ENCODE assay signal across 21 cellular contexts in genomic region chr11:128929468-128929867, GRCh38. TPM values are rescaled to one million over a fixed set of nuclear protein-coding genes. Genes with fewer than 3 reads are reported as not detected.
DNase-seq lines count a peak whose midpoint lies in the region; ATAC-seq, FAIRE-seq and TF ChIP-seq lines count a peak whose summit lies in the region.
"Had no signal": no experiment of that assay in that cellular context is flagged by ENCODE, and none has a peak within 500 bp of the region (broad histone marks: within the 10 kb centered on the region; RNA-seq: fewer than 3 reads in every experiment).

No MANE protein-coding gene starts in this region.

- H3K9me3 Mint-ChIP-seq in GM23338 = no peaks in the 10 kb centered on the region; the same call in 2 of the 3 replicates
- H3K9me3 Mint-ChIP-seq in neural crest cell = no peaks in the 10 kb centered on the region

- H3K18ac ChIP-seq in H1 (ENCODE audit: extremely low read depth, low read length) = no peak overlapping the region; the same call in 1 of the 2 replicates

- H4K20me1 ChIP-seq in GM23338 (replicated peaks; ENCODE audit: insufficient read depth) (no peaks in the 10 kb centered on the region), H1 (replicated peaks in 1 of 2; ENCODE audit: control insufficient read depth in 1 of 2, insufficient read depth in 2 of 2, low read length in 2 of 2) (no peaks in the 10 kb centered on the region)

- ATAC-seq in GM23338 = peak; percentile 73
- ATAC-seq in HG03095 (IDR thresholded peaks at IDR 0.05; ENCODE audit: unreplicated experiment) = no peak
- no peak for ATAC-seq in GM18870 (IDR thresholded peaks at IDR 0.05; ENCODE audit: unreplicated experiment)

- no peak for TF ChIP-seq RAD21 in H1 (IDR thresholded peaks at IDR 0.05 in 1 of 2, conservative IDR thresholded peaks at IDR 0.05 in 1 of 2; ENCODE audit: low read depth in 2 of 2, low read length in 2 of 2)

- POLR2A ChIA-PET in H1 (lab: Charles Lee; ENCODE audit: partially characterized antibody) = no interaction called here

- H3K9ac ChIP-seq in H1 (replicated peaks in 1 of 4; ENCODE audit: extremely low read depth in 1 of 4, low read depth in 3 of 4, low read length in 3 of 4) = no peak overlapping the region

- H3K23me2 ChIP-seq in H1 (ENCODE audit: low read depth, low read length) = no peaks in the 10 kb centered on the region

- no peak overlapping the region for H4K8ac ChIP-seq in H1 (ENCODE audit: extremely low read depth, insufficient read depth, low read length)

- CTCF ChIA-PET in H1 (lab: Charles Lee; ENCODE audit: partially characterized antibody) = interaction anchor here (0.6 to 7.8 kb wide), 13 partner anchors 8 to 244 kb away, joined by 3 to 77 read pairs (median 7); partner anchors contain the start of genes KCNJ5 and TP53AIP1

- H2AFZ ChIP-seq in GM23338 = peak overlapping the region; percentile 59; the same call in 1 of the 2 replicates
- no peak overlapping the region for H2AFZ ChIP-seq in H1 (ENCODE audit: low read length)

- peaks cover 0 to 2% of the 10 kb centered on the region in 2 experiments; a peak in 1 of 4 replicates for H3K9me3 ChIP-seq in H1 (ENCODE audit: insufficient read depth in 2 of 2, low read depth in 1 of 2, low read length in 1 of 2)
- H3K9me3 ChIP-seq: Peyer's patch, tibial artery had no signal

- H3K79me1 ChIP-seq in H1 (ENCODE audit: low read depth, low read length) = no peaks in the 10 kb centered on the region

- H3K36me3 Mint-ChIP-seq in GM23338 (ENCODE audit: low read depth) (no peaks in the 10 kb centered on the region), neural crest cell (ENCODE audit: low read depth) (no peaks in the 10 kb centered on the region)

- 24% methylated on average over 5 of the region's 5 CpGs; no CpG with 5 or more reads in 1 of the 2 experiments for WGBS in H1 (ENCODE audit: extremely low coverage in 1 of 2, insufficient coverage in 1 of 2, insufficient read length in 1 of 2, insufficient replicate concordance in 2 of 2, low coverage in 1 of 2, low lambda C conversion rate in 2 of 2, missing lambda C conversion rate in 1 of 2), 2 experiments

- H3K4me2 ChIP-seq in GM23338 (peak overlapping the region; percentile 55; the same call in 1 of the 2 replicates), H1 (ENCODE audit: insufficient read depth in 1 of 2, low read depth in 2 of 2, low read length in 2 of 2) (peak overlapping the region in 1 of 2 experiments; percentile 50; a peak in 3 of 4 replicates)

- no peak overlapping the region for H3K4me3 Mint-ChIP-seq in GM23338
- peak overlapping the region; percentile 76 for H3K4me3 Mint-ChIP-seq in neural crest cell

- H3K4me1 Mint-ChIP-seq in GM23338 (peaks cover 51% of the 10 kb centered on the region), neural crest cell (peaks cover 53% of the 10 kb centered on the region)

- no peak overlapping the region for H3K14ac ChIP-seq in H1 (ENCODE audit: insufficient read length)

- H3K4me3 ChIP-seq in GM12865 (ENCODE audit: low read depth, low read length) (no peak overlapping the region), GM23338 (no peak overlapping the region), H1 (ENCODE audit: extremely low read depth in 1 of 4, insufficient read depth in 2 of 4, low read depth in 3 of 4, low read length in 4 of 4) (peak overlapping the region in 1 of 4 experiments; percentile 15; a peak in 1 of 8 replicates)
- H3K4me3 ChIP-seq: Peyer's patch, tibial artery had no signal

- no peak for TF ChIP-seq POLR2A in H1 (IDR thresholded peaks at IDR 0.05; ENCODE audit: control extremely low read depth in 1 of 2, low read depth in 2 of 2, low read length in 2 of 2)

- peak overlapping the region; percentile 28 for H2BK120ac ChIP-seq in H1 (replicated peaks; ENCODE audit: low read depth, low read length)

- peaks cover 45% of the 10 kb centered on the region; the same call in 1 of the 2 replicates for H3K27me3 ChIP-seq in GM23338 (ENCODE audit: insufficient read depth)
- peaks cover 2 to 54% (median 47%) of the 10 kb centered on the region in 4 experiments for H3K27me3 ChIP-seq in H1 (replicated peaks in 1 of 4; ENCODE audit: control insufficient read depth in 3 of 4, extremely low read depth in 1 of 4, insufficient read depth in 3 of 4, low read length in 3 of 4)
- H3K27me3 ChIP-seq: Peyer's patch had no signal

- no peak overlapping the region for H2BK20ac ChIP-seq in H1 (ENCODE audit: low read length)

- H3K9me2 ChIP-seq in GM23338 (ENCODE audit: insufficient read depth) = no peaks in the 10 kb centered on the region

- TF ChIP-seq CTCF in GM12865 (IDR thresholded peaks at IDR 0.05; ENCODE audit: insufficient read depth, low read depth, low read length, missing control alignments) (no peak), GM23338 (conservative IDR thresholded peaks at IDR 0.05; ENCODE audit: low read depth in 2 of 2) (no peak), H1 (IDR thresholded peaks at IDR 0.05; ENCODE audit: control extremely low read depth in 1 of 3, insufficient read depth in 1 of 3, low read depth in 1 of 3, low read length in 3 of 3) (no peak), neural crest cell (conservative IDR thresholded peaks at IDR 0.05) (no peak)

- no peak for TF ChIP-seq EP300 in H1 (IDR thresholded peaks at IDR 0.05; ENCODE audit: borderline replicate concordance in 1 of 2, low read depth in 2 of 2, low read length in 2 of 2)

- H3K4ac ChIP-seq in H1 (replicated peaks; ENCODE audit: insufficient read length, low read depth, low read length) = peak overlapping the region; percentile 34

- no peaks in the 10 kb centered on the region for H3K79me2 ChIP-seq in GM23338 (replicated peaks; ENCODE audit: insufficient read depth)
- no peaks in the 10 kb centered on the region for H3K79me2 ChIP-seq in H1 (ENCODE audit: control insufficient read depth in 1 of 2, insufficient read depth in 2 of 2, low read length in 2 of 2)

- no peak overlapping the region for H3K56ac ChIP-seq in H1 (replicated peaks; ENCODE audit: insufficient read length, low read depth, low read length)

- H3K36me3 ChIP-seq in GM23338 (ENCODE audit: insufficient read depth) = no peaks in the 10 kb centered on the region
- no peaks in the 10 kb centered on the region for H3K36me3 ChIP-seq in H1 (ENCODE audit: control insufficient read depth in 2 of 4, insufficient read depth in 4 of 4, low read length in 3 of 4)
- H3K36me3 ChIP-seq: Peyer's patch, tibial artery had no signal

- no peak overlapping the region for H3K23ac ChIP-seq in H1 (ENCODE audit: insufficient read length)

- H2AK5ac ChIP-seq in H1 (ENCODE audit: low read depth, low read length) = no peak overlapping the region

- peak overlapping the region; percentile 6 for H4K91ac ChIP-seq in H1 (replicated peaks; ENCODE audit: insufficient read length, low read length)

- peaks cover 37% of the 10 kb centered on the region for H3K4me1 ChIP-seq in GM23338 (ENCODE audit: insufficient read depth)
- H3K4me1 ChIP-seq in H1 (replicated peaks in 1 of 4; ENCODE audit: control insufficient read depth in 3 of 4, insufficient read depth in 4 of 4, low read length in 3 of 4) = peaks cover 5 to 39% (median 17%) of the 10 kb centered on the region in 4 experiments
- H3K4me1 ChIP-seq: Peyer's patch, tibial artery had no signal

- no peak overlapping the region for H3K27ac Mint-ChIP-seq in GM23338
- peak overlapping the region; percentile 28 for H3K27ac Mint-ChIP-seq in neural crest cell (ENCODE audit: unreplicated experiment)

- FAIRE-seq in H1 (lab: Jason Lieb, UNC) = no peak

- H3K27me3 Mint-ChIP-seq in GM23338 (ENCODE audit: insufficient read depth, low read depth, poor library complexity) (peaks cover 49% of the 10 kb centered on the region), neural crest cell (ENCODE audit: low read depth) (peaks cover 32% of the 10 kb centered on the region)

- no peak overlapping the region for H2BK5ac ChIP-seq in H1 (ENCODE audit: low read depth, low read length)

- no peak overlapping the region for H4K5ac ChIP-seq in H1 (ENCODE audit: insufficient read length, low read depth, low read length)

- no peaks in the 10 kb centered on the region for H3F3A ChIP-seq in GM23338 (replicated peaks; ENCODE audit: low read depth)

- 0 out of 2 replicates have a peak overlapping the region, but pooled peaks have one; percentile 39 for H2BK12ac ChIP-seq in H1 (ENCODE audit: low read depth, low read length)

- H2BK15ac ChIP-seq in H1 (ENCODE audit: low read length) = no peak overlapping the region

- H3K27ac ChIP-seq in GM23338 (ENCODE audit: low read depth) (no peak overlapping the region), H1 (ENCODE audit: low read depth, low read length) (no peak overlapping the region)
- H3K27ac ChIP-seq: Peyer's patch, tibial artery had no signal

- peak; percentile 24 for DNase-seq in GM12865 (ENCODE audit: low read depth)
- DNase-seq in GM23338 (ENCODE audit: low spot score) = peak; percentile 45
- no peak for DNase-seq in H1 (ENCODE audit: low read depth in 1 of 2, low spot score in 2 of 2)
- no peak for DNase-seq in neural crest cell (ENCODE audit: low read depth, low spot score)
- no peak for DNase-seq in NCI-H82 (lab: John Stamatoyannopoulos, UW)
- DNase-seq: activated CD4-positive, alpha-beta T cell treated with anti-CD3 and anti-CD28 coated beads, Interleukin-2, amount 50 U/mL, for 48 hours; amniotic stem cell; central memory CD4-positive, alpha-beta T cell; NCI-H1417; NCI-H2171; NCI-H774; Peyer's patch; stimulated activated CD4-positive, alpha-beta T cell treated with anti-CD3 and anti-CD28 coated beads, Interleukin-4, amount 100 ng/mL, for 4 hours; stimulated activated CD8-positive, alpha-beta memory T cell treated with anti-CD3 and anti-CD28 coated beads, Interleukin-4, amount 100 ng/mL, for 48 hours had no signal

RNA-seq across cellular contexts. Expression of gene TP53AIP1, which starts 13.2 kb away (rescaled TPM):
- 0.07 TPM in 1 of 2 replicates, not detected in the other for total RNA-seq in GM23338 (2014; rRNA removed; shearing (Covaris generic))
- not detected in 2 replicates for polyA plus RNA-seq in GM23338 (2016; fragmentation: Nextera tagmentation; extraction: Ambion mirVana)
- not detected in 2 replicates for total RNA-seq in H1 (2021; fragmentation: NEBNext Ultra II Directional; extraction: Animal tissue kit (Norgen Biotek cat#: 25700))
- polyA plus RNA-seq in H1 (2011; rRNA removed) = 0.03 TPM in 1 of 2 replicates, not detected in the other
- polyA plus RNA-seq in H1 (2011; cell fraction: cytosol; rRNA removed) = 0.04 TPM
- polyA plus RNA-seq in H1 (2011; cell fraction: nucleus; rRNA removed) = 0.19 TPM
- 0.18 to 0.25 TPM in 2 of 4 replicates, not detected in the others for polyA plus RNA-seq in H1 (2012, experiment 1 of 2)
- polyA plus RNA-seq in H1 (2012, experiment 2 of 2) = not detected
- 0.04 TPM for polyA plus RNA-seq in H1 (2013, experiment 1 of 2)
- 0.02 TPM for polyA plus RNA-seq in H1 (2013, experiment 2 of 2)
- not detected in 2 replicates for polyA minus RNA-seq in H1 (2011; rRNA and poly(A)+ RNA removed)
- not detected for polyA minus RNA-seq in H1 (2011; cell fraction: cytosol; rRNA and poly(A)+ RNA removed)
- 0.70 TPM for polyA minus RNA-seq in H1 (2011; cell fraction: nucleus; rRNA and poly(A)+ RNA removed)
- 0.25 TPM in 1 of 2 replicates, not detected in the other for total RNA-seq in neural crest cell
- total RNA-seq: G401, kidney epithelial cell, LHCN-M2 had no signal

RNA-seq across cellular contexts. Expression of gene KCNJ5, which starts 38.3 kb away (rescaled TPM):
- total RNA-seq in GM23338 (2014; rRNA removed; shearing (Covaris generic)) = not detected in 2 replicates
- not detected in 2 replicates for polyA plus RNA-seq in GM23338 (2016; fragmentation: Nextera tagmentation; extraction: Ambion mirVana)
- total RNA-seq in H1 (2021; fragmentation: NEBNext Ultra II Directional; extraction: Animal tissue kit (Norgen Biotek cat#: 25700)) = not detected in 2 replicates
- polyA plus RNA-seq in H1 (2011; rRNA removed) = 0.03 and 0.05 TPM in 2 replicates
- polyA plus RNA-seq in H1 (2011; cell fraction: cytosol; rRNA removed) = 0.03 TPM
- 0.10 TPM for polyA plus RNA-seq in H1 (2011; cell fraction: nucleus; rRNA removed)
- 0.03 to 0.09 TPM in 2 of 4 replicates, not detected in the others for polyA plus RNA-seq in H1 (2012, experiment 1 of 2)
- polyA plus RNA-seq in H1 (2012, experiment 2 of 2) = not detected
- not detected for polyA plus RNA-seq in H1 (2013, experiment 1 of 2)
- not detected for polyA plus RNA-seq in H1 (2013, experiment 2 of 2)
- 0.13 TPM in 1 of 2 replicates, not detected in the other for polyA minus RNA-seq in H1 (2011; rRNA and poly(A)+ RNA removed)
- polyA minus RNA-seq in H1 (2011; cell fraction: cytosol; rRNA and poly(A)+ RNA removed) = 0.22 TPM
- not detected for polyA minus RNA-seq in H1 (2011; cell fraction: nucleus; rRNA and poly(A)+ RNA removed)
- total RNA-seq in neural crest cell = 0.14 and 0.20 TPM in 2 replicates
- total RNA-seq: G401, HT-29 had no signal

Comparison
In these comparisons a context has a peak if more than half of its experiments do, and no peak if none do; other contexts are left out.
1. DNase-seq: peak in GM12865 (single experiment) and GM23338 (single experiment); none in H1 (0 of 2), neural crest cell (single experiment) and NCI-H82 (single experiment).